ENCODE assay signal across 10 cellular contexts in the genomic region with DNA sequence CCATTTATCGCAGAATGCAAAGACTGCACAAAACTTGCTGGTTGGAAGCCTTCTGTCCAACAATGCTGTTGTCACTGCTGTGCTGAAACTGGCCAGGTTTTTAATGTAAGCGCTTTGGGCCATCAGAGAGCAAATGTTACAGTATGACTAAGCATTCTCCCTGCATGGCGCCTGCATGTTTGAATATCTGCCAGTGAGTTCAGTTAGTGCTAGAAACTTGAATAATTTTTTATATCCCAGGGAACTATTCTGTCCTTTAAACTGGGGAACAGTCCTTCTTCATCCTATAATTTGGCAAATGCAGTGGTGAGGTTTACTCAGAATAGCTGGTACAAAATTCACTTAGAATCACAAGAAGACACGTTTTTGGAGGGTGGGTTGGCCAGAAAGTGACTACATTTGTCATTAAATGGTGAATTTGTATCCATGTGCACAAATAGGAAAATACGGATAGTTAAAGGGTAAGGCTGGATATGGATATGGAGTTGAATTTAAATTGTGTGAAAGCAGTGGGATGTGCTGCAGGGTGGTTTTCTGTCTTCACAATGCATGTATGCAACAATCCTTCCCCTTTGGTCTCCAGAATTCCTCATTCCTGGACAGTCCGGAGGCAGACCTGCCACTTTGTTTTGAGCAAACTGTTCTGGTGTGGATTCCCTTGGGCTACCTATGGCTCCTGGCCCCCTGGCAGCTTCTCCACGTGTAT. TPM values are rescaled to one million over a fixed set of nuclear protein-coding genes. Genes with fewer than 3 reads are reported as not detected.
DNase-seq lines count a peak whose midpoint lies in the region; FAIRE-seq and TF ChIP-seq lines count a peak whose summit lies in the region.
"Had no signal": no experiment of that assay in that cellular context is flagged by ENCODE, and none has a peak within 500 bp of the region (broad histone marks: within the 10 kb centered on the region; RNA-seq: fewer than 3 reads in every experiment).

No MANE protein-coding gene starts in this region.

- H3K36me3 ChIP-seq in astrocyte (ENCODE audit: insufficient read depth, low read length) (no peaks in the 10 kb centered on the region), kidney (ENCODE audit: control insufficient read depth in 1 of 2, insufficient read depth in 2 of 2, low read length in 2 of 2) (no peaks in the 10 kb centered on the region)

- H3K9me3 Mint-ChIP-seq in astrocyte (ENCODE audit: unreplicated experiment) (peaks cover 4% of the 10 kb centered on the region), type B pancreatic cell (no peaks in the 10 kb centered on the region)

- H3K79me2 ChIP-seq in astrocyte (ENCODE audit: insufficient read depth, low read length), result no peaks in the 10 kb centered on the region

- FAIRE-seq in H54 (lab: Jason Lieb, UNC) (peak; percentile 75), astrocyte (lab: Jason Lieb, UNC) (peak; percentile 71), kidney (lab: Jason Lieb, UNC) (no peak)
- FAIRE-seq: colon had no signal

- H3K27me3 Mint-ChIP-seq in astrocyte (ENCODE audit: low read depth, unreplicated experiment) (no peaks in the 10 kb centered on the region), type B pancreatic cell (no peaks in the 10 kb centered on the region)

- peak overlapping the region; percentile 36 for H3K27ac Mint-ChIP-seq in astrocyte (ENCODE audit: unreplicated experiment)
- peak overlapping the region; percentile 2 for H3K27ac Mint-ChIP-seq in type B pancreatic cell

- intact Hi-C loops in kidney (cut with DNase I), result no loop called here

- peaks cover 18% of the 10 kb centered on the region for H3K4me1 Mint-ChIP-seq in astrocyte (ENCODE audit: low read depth, unreplicated experiment)
- peaks cover 15% of the 10 kb centered on the region for H3K4me1 Mint-ChIP-seq in type B pancreatic cell (ENCODE audit: unreplicated experiment)

- no peak for TF ChIP-seq CTCF in astrocyte (IDR thresholded peaks at IDR 0.05; ENCODE audit: insufficient read depth, low read depth, low read length)
- TF ChIP-seq CTCF in kidney (IDR thresholded peaks at IDR 0.05; ENCODE audit: borderline replicate concordance, extremely low read depth, insufficient read depth), result no peak
- TF ChIP-seq CTCF in type B pancreatic cell (conservative IDR thresholded peaks at IDR 0.05), result no peak

- peak overlapping the region; percentile 49 for H3K4me2 ChIP-seq in astrocyte (ENCODE audit: low read length)

- H3K36me3 Mint-ChIP-seq in astrocyte (ENCODE audit: low read depth, unreplicated experiment), result no peaks in the 10 kb centered on the region
- no peaks in the 10 kb centered on the region for H3K36me3 Mint-ChIP-seq in type B pancreatic cell

- peaks cover 32% of the 10 kb centered on the region for H3K4me1 ChIP-seq in astrocyte (ENCODE audit: insufficient read depth, low read length)
- H3K4me1 ChIP-seq in kidney (ENCODE audit: control insufficient read depth in 1 of 2, insufficient read depth in 1 of 2, low read depth in 1 of 2, low read length in 2 of 2), result peaks cover 5 to 16% of the 10 kb centered on the region in 2 donors

- no peak for DNase-seq in H54 (ENCODE audit: insufficient read length, low spot score)
- DNase-seq in astrocyte (ENCODE audit: low read depth), result peak; percentile 83
- no peak for DNase-seq in kidney
- no peak for DNase-seq in type B pancreatic cell (ENCODE audit: extremely low spot score, unreplicated experiment)
- no peak for DNase-seq in stimulated activated CD4-positive, alpha-beta T cell treated with anti-CD3 and anti-CD28 coated beads, Interleukin-4, amount 100 ng/mL, for 24 hours
- DNase-seq in activated CD4-positive, alpha-beta T cell treated with anti-CD3 and anti-CD28 coated beads for 1 hour, result no peak
- no peak for DNase-seq in epidermal melanocyte (ENCODE audit: insufficient read length, low spot score)
- DNase-seq: KBM-7, NCI-H510A had no signal

- TF ChIP-seq POLR2A in H54 (IDR thresholded peaks at IDR 0.05; ENCODE audit: low read depth, low read length), result no peak

- H3K9ac ChIP-seq in astrocyte (ENCODE audit: low read length), result no peak overlapping the region
- H3K9ac ChIP-seq in kidney (ENCODE audit: low read length in 2 of 2), result no peak overlapping the region

- no peak overlapping the region for H3K4me3 Mint-ChIP-seq in astrocyte (ENCODE audit: unreplicated experiment)
- no peak overlapping the region for H3K4me3 Mint-ChIP-seq in type B pancreatic cell

- H2AFZ ChIP-seq in astrocyte (ENCODE audit: low read depth, low read length), result peak overlapping the region; percentile 6

- H4K20me1 ChIP-seq in astrocyte (ENCODE audit: insufficient read depth, low read length), result no peaks in the 10 kb centered on the region

- H3K4me3 ChIP-seq in astrocyte (ENCODE audit: insufficient read depth, low read depth, low read length), result peak overlapping the region; percentile 1
- H3K4me3 ChIP-seq in kidney (ENCODE audit: low read length in 2 of 2), result peak overlapping the region; percentile 60 to 61

- H3K9me3 ChIP-seq in astrocyte (ENCODE audit: insufficient read depth, low read depth, low read length), result no peaks in the 10 kb centered on the region
- H3K9me3 ChIP-seq in kidney (ENCODE audit: control insufficient read depth in 1 of 2, low read length in 2 of 2), result no peaks in the 10 kb centered on the region

- H3K27ac ChIP-seq in astrocyte (ENCODE audit: low read depth, low read length), result peak overlapping the region; percentile 44
- peak overlapping the region in 1 of 2 donors; percentile 44 for H3K27ac ChIP-seq in kidney (ENCODE audit: low read depth in 2 of 2, low read length in 2 of 2)

- no peaks in the 10 kb centered on the region for H3K27me3 ChIP-seq in astrocyte (ENCODE audit: insufficient read depth, low read length)

RNA-seq across cellular contexts. Expression of gene ABCC2, which starts 1.7 kb away (rescaled TPM):
- total RNA-seq in astrocyte (0.31 and 0.59 TPM in 2 replicates), kidney (2.3 TPM), type B pancreatic cell (ENCODE audit: low replicate concordance) (11.0 and 64.0 TPM in 2 replicates)
- 15.4 TPM for polyA plus RNA-seq in kidney (ENCODE audit: insufficient read depth, low read depth, low replicate concordance)

RNA-seq across cellular contexts. Expression of gene CUTC, which starts 52.1 kb away (rescaled TPM):
- total RNA-seq in astrocyte (10.3 and 11.6 TPM in 2 replicates), kidney (16.5 TPM), type B pancreatic cell (ENCODE audit: low replicate concordance) (11.8 and 13.7 TPM in 2 replicates)
- 19.1 TPM for polyA plus RNA-seq in kidney (ENCODE audit: insufficient read depth, low read depth, low replicate concordance)

RNA-seq across cellular contexts. Expression of gene COX15, which starts 52.3 kb away (rescaled TPM):
- total RNA-seq in astrocyte (30.2 and 33.4 TPM in 2 replicates), kidney (40.4 TPM), type B pancreatic cell (ENCODE audit: low replicate concordance) (36.1 and 46.5 TPM in 2 replicates)
- polyA plus RNA-seq in kidney (ENCODE audit: insufficient read depth, low read depth, low replicate concordance), result 30.9 TPM
